In genomic region chr6:12062605-12063004, GRCh38 we compare ENCODE assay signal across 10 cellular contexts.
"Had no signal": no experiment of that assay in that cellular context is flagged by ENCODE, and none has a peak within 500 bp of the region (broad histone marks: within the 10 kb centered on the region; RNA-seq: fewer than 3 reads in every experiment).

No MANE protein-coding gene starts in this region.

- FAIRE-seq: HepG2 had no signal

- H3K9ac ChIP-seq: GM23248, KMS-11 had no signal

- H3K4me3 ChIP-seq: GM23248, HAP-1 had no signal

- DNase-seq: GM23248, GOT3, H7, Karpas-422, KBM-7 had no signal

- H3K27ac ChIP-seq: GM23248, HL-60, KMS-11 had no signal

- ATAC-seq: HCT116, HepG2 had no signal

- H2AFZ ChIP-seq: GM23248 had no signal

- H3K9me3 ChIP-seq: HAP-1 had no signal

- H3K36me3 ChIP-seq: HAP-1 had no signal

- H3K4me1 ChIP-seq: HAP-1 had no signal
